Comparison of ENCODE assay signal across 9 cellular contexts in the genomic region with DNA sequence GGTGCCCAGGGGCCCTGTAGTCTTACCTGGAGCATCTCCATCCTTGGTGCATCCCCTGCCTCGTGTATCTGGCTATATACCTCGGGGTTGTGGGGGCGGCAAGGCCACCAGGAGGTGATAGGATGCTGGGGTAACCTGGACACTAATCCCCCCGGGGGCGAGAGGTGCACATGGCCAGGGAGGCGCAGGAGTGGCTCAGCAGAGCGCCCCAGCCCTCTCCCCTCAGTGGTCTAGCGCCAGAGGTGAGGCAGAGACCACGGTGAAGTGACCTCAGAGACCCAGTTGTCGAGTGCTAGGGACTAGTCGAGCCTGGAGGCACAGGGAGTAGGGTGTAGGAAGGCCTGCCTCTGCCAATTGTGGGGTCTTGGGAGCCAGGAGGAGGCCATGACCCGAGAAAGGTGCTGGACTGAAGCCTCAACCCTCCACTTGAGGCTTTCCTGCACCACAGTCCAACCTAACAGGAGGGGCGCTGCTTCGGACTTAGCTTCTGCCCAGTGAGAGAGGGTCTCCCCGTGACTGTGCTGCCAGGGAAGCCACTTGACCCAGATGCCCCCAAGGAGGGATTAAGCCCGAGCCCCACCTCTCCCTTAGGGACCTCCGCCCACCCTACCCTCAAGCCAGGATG. TPM values are rescaled to one million over a fixed set of nuclear protein-coding genes. Genes with fewer than 3 reads are reported as not detected.
DNase-seq lines count a peak whose midpoint lies in the region; ATAC-seq, FAIRE-seq and TF ChIP-seq lines count a peak whose summit lies in the region.
"Had no signal": no experiment of that assay in that cellular context is flagged by ENCODE, and none has a peak within 500 bp of the region (broad histone marks: within the 10 kb centered on the region; RNA-seq: fewer than 3 reads in every experiment).

A gene (minus strand): TSS at position 51 of the 625 bp plus-strand sequence. CDS start 10 bp downstream, at position 41.

- peaks cover 4% of the 10 kb centered on the region for H3K36me3 Mint-ChIP-seq in memory B cell

- DNase-seq in heart right ventricle (no peak), left ventricle myocardium superior (no peak), GM12878 (ENCODE audit: low read depth, low spot score) (no peak), memory B cell (ENCODE audit: low spot score in 2 of 2) (no peak), NCI-H748 (lab: John Stamatoyannopoulos, UW; ENCODE audit: unreplicated experiment) (no peak), germinal center (ENCODE audit: low spot score) (no peak), SHP77 (lab: John Stamatoyannopoulos, UW) (no peak)

- no peak for TF ChIP-seq CTCF in heart right ventricle (IDR thresholded peaks at IDR 0.05)
- TF ChIP-seq CTCF in GM12878 (IDR thresholded peaks at IDR 0.05 in 2 of 3, conservative IDR thresholded peaks at IDR 0.05 in 1 of 3; ENCODE audit: control insufficient read depth in 2 of 3, extremely low read depth in 1 of 3, insufficient read depth in 1 of 3, low read depth in 3 of 3, low read length in 3 of 3) = no peak

- no peak within 1 kb of the TSS for H3K27ac Mint-ChIP-seq in memory B cell

- H3K27me3 ChIP-seq in heart right ventricle (peaks cover 0 to 41% (median 14%) of the 10 kb centered on the region in 7 donors), GM12878 (replicated peaks in 1 of 2; ENCODE audit: control insufficient read depth in 2 of 2, insufficient read depth in 2 of 2, low read length in 1 of 2) (no peaks in the 10 kb centered on the region)

- 73 to 78% methylated on average over 17 of the region's 17 CpGs for WGBS in heart right ventricle, 2 donors
- WGBS in GM12878 (ENCODE audit: insufficient coverage, insufficient replicate concordance, low lambda C conversion rate, missing lambda C conversion rate) = 57% methylated on average over 17 of the region's 17 CpGs
- 75% methylated on average over 17 of the region's 17 CpGs for WGBS in urinary bladder

- no peaks in the 10 kb centered on the region for H4K20me1 ChIP-seq in GM12878 (ENCODE audit: control insufficient read depth, insufficient read depth)

- TF ChIP-seq RAD21 in GM12878 (IDR thresholded peaks at IDR 0.05; ENCODE audit: insufficient read depth, low read depth, low read length) = no peak

- no peaks in the 10 kb centered on the region for H3K9me3 Mint-ChIP-seq in memory B cell

- H3K9me3 ChIP-seq in heart right ventricle (no peaks in the 10 kb centered on the region), GM12878 (replicated peaks; ENCODE audit: control insufficient read depth, insufficient read depth, low read length) (no peaks in the 10 kb centered on the region)

- TF ChIP-seq POLR2A in GM12878 (IDR thresholded peaks at IDR 0.05; ENCODE audit: low read depth, low read length) = no peak; the same call in 1 of the 2 replicates

- H3K36me3 ChIP-seq in heart right ventricle = peaks cover 0 to 38% (median 13%) of the 10 kb centered on the region in 9 donors
- H3K36me3 ChIP-seq in GM12878 (ENCODE audit: control insufficient read depth in 2 of 2, insufficient read depth in 2 of 2, low read length in 1 of 2) = peaks cover 0 to 6% of the 10 kb centered on the region in 2 experiments; a peak in 2 of 4 replicates
- H3K36me3 ChIP-seq in urinary bladder (ENCODE audit: insufficient read depth) = peaks cover 2% of the 10 kb centered on the region

- no peaks in the 10 kb centered on the region for H3K79me2 ChIP-seq in GM12878 (ENCODE audit: control insufficient read depth, insufficient read depth, low read length)

- H3K4me3 ChIP-seq in heart right ventricle (peak within 1 kb of the TSS; percentile 32 to 59 (median 54)), GM12878 (peak within 1 kb of the TSS; percentile 58; the same call in 1 of the 2 replicates), urinary bladder (ENCODE audit: low read depth, low read length) (peak within 1 kb of the TSS; percentile 44)

- no peak for TF ChIP-seq EP300 in GM12878 (IDR thresholded peaks at IDR 0.05; ENCODE audit: borderline replicate concordance in 1 of 2, control insufficient read depth in 1 of 2, low read depth in 2 of 2, low read length in 2 of 2)

- no peaks in the 10 kb centered on the region for H3K27me3 Mint-ChIP-seq in memory B cell

- H3K4me1 ChIP-seq in heart right ventricle (peaks cover 0 to 27% (median 23%) of the 10 kb centered on the region in 9 donors), GM12878 (ENCODE audit: control insufficient read depth, insufficient read depth, low read length) (peaks cover 15% of the 10 kb centered on the region), urinary bladder (ENCODE audit: insufficient read depth) (no peaks in the 10 kb centered on the region)

- CTCF ChIA-PET in GM12878 (lab: Yijun Ruan, JAX) = interaction anchor here (0.8 to 3.1 kb wide), 4 partner anchors 19 to 89 kb away, joined by 3 to 14 read pairs (median 4); a partner anchor contains a TSS

- H3K27ac ChIP-seq in heart right ventricle = peak within 1 kb of the TSS in 1 of 10 donors; percentile 18
- H3K27ac ChIP-seq in GM12878 (ENCODE audit: control insufficient read depth, insufficient read depth) = no peak within 1 kb of the TSS
- no peak within 1 kb of the TSS for H3K27ac ChIP-seq in urinary bladder (ENCODE audit: low read depth)

- SMC1A ChIA-PET in GM12878 (lab: Charles Lee; ENCODE audit: uncharacterized antibody, unreplicated experiment) = no interaction called here

- RAD21 ChIA-PET in GM12878 (lab: Charles Lee; ENCODE audit: unreplicated experiment) = no interaction called here

- no TSS peak for BruUV-seq in GM12878 (replicated peaks; lab: Mats Ljungman, UMichigan)

- peak within 1 kb of the TSS; percentile 83 for H3K4me3 Mint-ChIP-seq in memory B cell

- H3K4me1 Mint-ChIP-seq in memory B cell = peaks cover 16% of the 10 kb centered on the region

- FAIRE-seq in GM12878 (lab: Jason Lieb, UNC) = no peak

- no peak for ATAC-seq in heart right ventricle
- no peak for ATAC-seq in left ventricle myocardium superior
- ATAC-seq in GM12878 = no peak
- ATAC-seq in memory B cell (ENCODE audit: low read depth) = no peak

- intact Hi-C loops in heart right ventricle (cut with DNase I) (no loop called here), left ventricle myocardium superior (cut with micrococcal nuclease) (no loop called here), GM12878 (cut with micrococcal nuclease; ENCODE audit: unreplicated experiment) (no loop called here)

- peak within 1 kb of the TSS; percentile 82 for H3K4me2 ChIP-seq in GM12878 (ENCODE audit: control insufficient read depth, insufficient read depth)

- POLR2A ChIA-PET in GM12878 (lab: Charles Lee) = no interaction called here

- no peak within 1 kb of the TSS for H2AFZ ChIP-seq in GM12878 (ENCODE audit: control insufficient read depth, low read depth, low read length)

- in situ Hi-C loops in GM12878 (cut with MboI) = no loop called here

- no peak within 1 kb of the TSS for H3K9ac ChIP-seq in GM12878 (ENCODE audit: control insufficient read depth, insufficient read depth, low read length)

TF ChIP-seq in GM12878, 131 proteins besides CTCF, POLR2A, EP300 and RAD21 (continues in another document):
- TF ChIP-seq KLF5 (IDR thresholded peaks at IDR 0.05; ENCODE audit: partially characterized antibody) (no peak), HDAC6 (IDR thresholded peaks at IDR 0.05; ENCODE audit: unreplicated experiment) (no peak), NR2C1 (IDR thresholded peaks at IDR 0.05) (no peak), HCFC1 (IDR thresholded peaks at IDR 0.05; ENCODE audit: low read length) (no peak), GABPA (IDR thresholded peaks at IDR 0.05; ENCODE audit: low read depth) (no peak), ZNF217 (IDR thresholded peaks at IDR 0.05) (no peak), ZNF384 (IDR thresholded peaks at IDR 0.05; ENCODE audit: borderline replicate concordance, low read depth, low read length) (no peak), POU2F2 (IDR thresholded peaks at IDR 0.05; ENCODE audit: borderline replicate concordance, low read depth, low read length) (no peak), ZSCAN29 (IDR thresholded peaks at IDR 0.05) (no peak), CEBPB (IDR thresholded peaks at IDR 0.05; ENCODE audit: borderline replicate concordance in 1 of 2, low read depth in 2 of 2, low read length in 2 of 2) (no peak), STAT3 (IDR thresholded peaks at IDR 0.05; ENCODE audit: low read depth, low read length) (no peak)

RNA-seq across cellular contexts. Expression of the gene that starts here (rescaled TPM):
- total RNA-seq in heart right ventricle = not detected
- polyA plus RNA-seq in heart right ventricle = not detected
- not detected for total RNA-seq in left ventricle myocardium superior
- not detected in 2 replicates for total RNA-seq in GM12878 (2013; cell fraction: nucleolus; rRNA removed)
- 0.34 TPM in 1 of 2 replicates, not detected in the other for total RNA-seq in GM12878 (2014; rRNA removed)
- total RNA-seq in GM12878 (2014; rRNA removed; fragmentation: Illumina TruSeq; extraction: Trizol) = not detected in 2 replicates
- total RNA-seq in GM12878 (2021) = 0.46 TPM in 1 of 2 replicates, not detected in the other
- polyA plus RNA-seq in GM12878 (2011; ENCODE audit: low read depth) = 1.7 TPM
- polyA plus RNA-seq in GM12878 (2011; rRNA removed) = not detected in 2 replicates
- polyA plus RNA-seq in GM12878 (2011; cell fraction: cytosol; rRNA removed) = not detected in 2 replicates
- polyA plus RNA-seq in GM12878 (2011; cell fraction: nucleus; rRNA removed) = 0.97 and 1.1 TPM in 2 replicates
- 0.54 and 0.60 TPM in 2 replicates for polyA plus RNA-seq in GM12878 (2012)
- polyA plus RNA-seq in GM12878 (2014; fragmentation: Illumina TruSeq; extraction: Trizol) = not detected in 2 replicates
- polyA plus RNA-seq in GM12878 (2014; fragmentation: Nextera tagmentation; extraction: Ambion mirVana) = under 1 TPM in 1 of 2 experiments, not detected in 1; 0.20 TPM
- polyA plus RNA-seq in GM12878 (2014; rRNA removed) = 0.28 TPM in 1 of 2 replicates, not detected in the other
- under 1 TPM; 0.60 to 0.72 TPM for polyA plus RNA-seq in GM12878 (2016; fragmentation: Nextera tagmentation; extraction: Ambion mirVana)
- polyA minus RNA-seq in GM12878 (2011; rRNA and poly(A)+ RNA removed) = not detected in 2 replicates
- polyA minus RNA-seq in GM12878 (2011; cell fraction: cytosol; rRNA and poly(A)+ RNA removed) = not detected in 2 replicates
- not detected in 2 replicates for polyA minus RNA-seq in GM12878 (2011; cell fraction: nucleus; rRNA and poly(A)+ RNA removed)
- total RNA-seq in urinary bladder = not detected
- polyA plus RNA-seq in urinary bladder = not detected
- total RNA-seq: subcutaneous adipose tissue had no signal
